In genomic region chr2:106542730-106543359, GRCh38 we compare ENCODE assay signal across 8 cellular contexts. TPM values are rescaled to one million over a fixed set of nuclear protein-coding genes. Genes with fewer than 3 reads are reported as not detected.
DNase-seq lines count a peak whose midpoint lies in the region; ATAC-seq and TF ChIP-seq lines count a peak whose summit lies in the region.

No MANE protein-coding gene starts in this region.

- H3K14ac ChIP-seq in trophoblast cell (ENCODE audit: low read length) = no peak overlapping the region

- H3K79me2 ChIP-seq in KMS-11 (ENCODE audit: insufficient read depth, low read depth) = no peaks in the 10 kb centered on the region
- no peaks in the 10 kb centered on the region for H3K79me2 ChIP-seq in trophoblast cell (ENCODE audit: control insufficient read depth, insufficient read depth, low read length, poor library complexity)

- H2BK120ac ChIP-seq in trophoblast cell (ENCODE audit: insufficient read depth, low read length, poor library complexity) = peak overlapping the region; percentile 21

- H3K18ac ChIP-seq in trophoblast cell (ENCODE audit: low read length) = no peak overlapping the region

- in situ Hi-C loops in transverse colon (cut with MboI; ENCODE audit: low pct_ligation_motif_present in 1 of 4, low pct_unique_long_range_greater_than_20kb in 1 of 4, low sequenced_read_pairs in 3 of 4) = loop anchor here in 3 of 4 donors (10.0 to 25.0 kb wide), 2 partner anchors 431 to 438 kb away; no protein-coding TSS in a partner anchor

- H3K9ac ChIP-seq in KMS-11 (no peak overlapping the region), trophoblast cell (ENCODE audit: low read length) (no peak overlapping the region)

- intact Hi-C loops in transverse colon (cut with DNase I; ENCODE audit: low total_unique reads) = no loop called here

- H3K4me2 ChIP-seq in KMS-11 = peak overlapping the region; percentile 45; the same call in 1 of the 2 replicates
- peak overlapping the region; percentile 58 for H3K4me2 ChIP-seq in trophoblast cell (ENCODE audit: low read length)

- H2BK12ac ChIP-seq in trophoblast cell (ENCODE audit: low read length) = no peak overlapping the region

- peak; percentile 96 for ATAC-seq in GM21786 (IDR thresholded peaks at IDR 0.05; ENCODE audit: unreplicated experiment)

- no peak overlapping the region for H2BK5ac ChIP-seq in trophoblast cell (ENCODE audit: low read depth, low read length, poor library complexity)

- no peak overlapping the region for H4K12ac ChIP-seq in trophoblast cell (ENCODE audit: low read depth, low read length)

- H3K4me1 ChIP-seq in KMS-11 (ENCODE audit: low read depth, poor library complexity, severe bottlenecking) (peaks cover 25% of the 10 kb centered on the region), trophoblast cell (ENCODE audit: control insufficient read depth in 1 of 2, insufficient read depth in 2 of 2, low read length in 2 of 2) (peaks cover 15 to 18% of the 10 kb centered on the region in 2 experiments), transverse colon (peaks cover 7 to 19% (median 14%) of the 10 kb centered on the region in 4 donors)

- H3K4me3 ChIP-seq in KMS-11 (IDR thresholded peaks at IDR 0.05; ENCODE audit: insufficient read depth, low read depth, low read length) = no peak overlapping the region
- no peak overlapping the region for H3K4me3 ChIP-seq in trophoblast cell (ENCODE audit: low read depth, low read length)
- peak overlapping the region in 3 of 4 donors; percentile 20 to 45 (median 23) for H3K4me3 ChIP-seq in transverse colon

- TF ChIP-seq POLR2A in transverse colon (IDR thresholded peaks at IDR 0.05) = no peak

- peak; percentile 78 for TF ChIP-seq CTCF in KMS-11 (conservative IDR thresholded peaks at IDR 0.05; ENCODE audit: low read depth, low read length)
- peak; percentile 82 to 95 (median 91) for TF ChIP-seq CTCF in transverse colon (IDR thresholded peaks at IDR 0.05)

- no peak overlapping the region for H3K23ac ChIP-seq in trophoblast cell (ENCODE audit: low read length)

- H4K20me1 ChIP-seq in KMS-11 (ENCODE audit: insufficient read depth) = no peaks in the 10 kb centered on the region

- peaks cover 2% of the 10 kb centered on the region for H3K9me3 ChIP-seq in trophoblast cell (ENCODE audit: insufficient read depth, low read depth, low read length)
- H3K9me3 ChIP-seq in transverse colon = no peaks in the 10 kb centered on the region

- WGBS in trophoblast cell (ENCODE audit: extremely low coverage, insufficient coverage, insufficient read length) = no CpG with 5 or more reads among the region's 24 CpGs
- 8 to 14% methylated on average over 12 to 24 of the region's 24 CpGs for WGBS in transverse colon (ENCODE audit: low coverage in 1 of 2), 2 donors

- H3K27me3 ChIP-seq in KMS-11 (ENCODE audit: insufficient read depth, low read depth) (no peaks in the 10 kb centered on the region), trophoblast cell (ENCODE audit: insufficient read depth, low read length) (no peaks in the 10 kb centered on the region), transverse colon (peaks cover 8% of the 10 kb centered on the region)

- H4K91ac ChIP-seq in trophoblast cell (ENCODE audit: low read depth, low read length) = peak overlapping the region; percentile 18

- no peak overlapping the region for H2AK5ac ChIP-seq in trophoblast cell (ENCODE audit: low read length)

- H3K27ac ChIP-seq in KMS-11 (no peak overlapping the region), trophoblast cell (ENCODE audit: low read depth, low read length) (no peak overlapping the region), transverse colon (peak overlapping the region in 2 of 4 donors; percentile 39 to 54)

- H3K36me3 ChIP-seq in KMS-11 (ENCODE audit: insufficient read depth) (no peaks in the 10 kb centered on the region), trophoblast cell (ENCODE audit: control insufficient read depth in 1 of 2, insufficient read depth in 2 of 2, low read length in 2 of 2) (no peaks in the 10 kb centered on the region), transverse colon (no peaks in the 10 kb centered on the region)

- H2AFZ ChIP-seq in KMS-11 (ENCODE audit: low read depth) (peak overlapping the region; percentile 69), trophoblast cell (ENCODE audit: insufficient read depth, low read length, poor library complexity) (no peak overlapping the region)

- H4K8ac ChIP-seq in trophoblast cell (ENCODE audit: low read depth, low read length) = no peak overlapping the region

- no peak for TF ChIP-seq EP300 in transverse colon (IDR thresholded peaks at IDR 0.05; ENCODE audit: low read depth)

- no peak overlapping the region for H3K4ac ChIP-seq in trophoblast cell (ENCODE audit: low read depth, low read length)

- peaks cover 8% of the 10 kb centered on the region for H3K79me1 ChIP-seq in trophoblast cell (ENCODE audit: low read length)

- peak; percentile 50 for DNase-seq in EL
- peak; percentile 39 to 43 for DNase-seq in SHP77 (lab: John Stamatoyannopoulos, UW)
- DNase-seq in activated gamma-delta T cell treated with anti-CD3 and anti-CD28 coated beads, Interleukin-2, amount 50 U/mL, for 16 hours (ENCODE audit: low read depth) = peak; percentile 64
- DNase-seq in germinal center (ENCODE audit: low spot score) = peak; percentile 76
- DNase-seq in trophoblast cell = peak; percentile 69 to 88
- peak; percentile 77 for DNase-seq in transverse colon

RNA-seq across cellular contexts. Expression of gene CD8B2, which starts 55.7 kb away (rescaled TPM):
- 0.03 and 0.04 TPM in 2 replicates for polyA plus RNA-seq in trophoblast cell (2013)
- not detected for total RNA-seq in transverse colon

Comparison
In these comparisons a context has a peak if more than half of its experiments do, and no peak if none do; other contexts are left out.
1. H3K4me3 ChIP-seq: peak in transverse colon (3 of 4); none in KMS-11 (single experiment) and trophoblast cell (single experiment).
2. Peak in every context shown above with its lines, with median percentiles within 50 percentile points of each other: DNase-seq.